In genomic region chr16:19886061-19886792, GRCh38 we compare ENCODE assay signal across 8 cellular contexts. TPM values are rescaled to one million over a fixed set of nuclear protein-coding genes. Genes with fewer than 3 reads are reported as not detected.
DNase-seq lines count a peak whose midpoint lies in the region; ATAC-seq and TF ChIP-seq lines count a peak whose summit lies in the region.

No MANE protein-coding gene starts in this region.

- peaks cover 22% of the 10 kb centered on the region for H3K4me1 Mint-ChIP-seq in activated CD4-positive, alpha-beta T cell treated with anti-CD3 and anti-CD28 coated beads, Interleukin-2, amount 10 ng/mL, durations not matched to agents 7 days and 5 days

- no peaks in the 10 kb centered on the region for H3K9me3 Mint-ChIP-seq in activated CD4-positive, alpha-beta T cell treated with anti-CD3 and anti-CD28 coated beads, Interleukin-2, amount 10 ng/mL, durations not matched to agents 7 days and 5 days

- CTCF ChIA-PET in activated CD4-positive, alpha-beta T cell treated with anti-CD3 and anti-CD28 coated beads, Interleukin-2, amount 10 ng/mL, durations not matched to agents 7 days and 5 days (lab: Charles Lee): interaction anchor here (0.6 to 3.0 kb wide), 18 partner anchors 9 to 597 kb away, joined by 3 to 16 read pairs (median 4); partner anchors contain the start of gene VPS35L

- intact Hi-C loops in lower leg skin (cut with DNase I; ENCODE audit: low total_unique reads): loop anchor here (1.0 to 5.0 kb wide), 2 partner anchors 285 to 304 kb away; no protein-coding TSS in a partner anchor

- TF ChIP-seq POLR2A in lower leg skin (IDR thresholded peaks at IDR 0.05): no peak
- TF ChIP-seq POLR2A in GM18505 (IDR thresholded peaks at IDR 0.05; ENCODE audit: borderline replicate concordance, extremely low read depth, insufficient read depth, insufficient read length): no peak

- no peak overlapping the region for H3K27ac Mint-ChIP-seq in activated CD4-positive, alpha-beta T cell treated with anti-CD3 and anti-CD28 coated beads, Interleukin-2, amount 10 ng/mL, durations not matched to agents 7 days and 5 days

- DNase-seq in Daoy (ENCODE audit: low read depth) (peak; percentile 78), NCI-H526 treated with DMSO at 0.1 percent for 48 hours (lab: John Stamatoyannopoulos, UW) (peak; percentile 58), dedifferentiated amniotic fluid mesenchymal stem cell (ENCODE audit: extremely low spot score) (peak; percentile 69), lower leg skin (ENCODE audit: low spot score in 2 of 2) (peak; percentile 83 to 96)
- DNase-seq in activated CD4-positive, alpha-beta T cell treated with anti-CD3 and anti-CD28 coated beads, Interleukin-2, amount 10 ng/mL, durations not matched to agents 7 days and 5 days: peak; percentile 83
- peak; percentile 76 to 79 for DNase-seq in stimulated activated CD4-positive, alpha-beta T cell treated with anti-CD3 and anti-CD28 coated beads, Interleukin-4, amount 100 ng/mL, for 48 hours (ENCODE audit: low read depth in 2 of 2)

- POLR2A ChIA-PET in activated CD4-positive, alpha-beta T cell treated with anti-CD3 and anti-CD28 coated beads, Interleukin-2, amount 10 ng/mL, durations not matched to agents 7 days and 5 days (lab: Charles Lee): no interaction called here

- TF ChIP-seq CTCF in lower leg skin (IDR thresholded peaks at IDR 0.05): peak in 2 of 3 donors; percentile 86 to 100

- no peaks in the 10 kb centered on the region for H3K36me3 Mint-ChIP-seq in activated CD4-positive, alpha-beta T cell treated with anti-CD3 and anti-CD28 coated beads, Interleukin-2, amount 10 ng/mL, durations not matched to agents 7 days and 5 days (ENCODE audit: low read depth)

- ATAC-seq in HG03025 (IDR thresholded peaks at IDR 0.05; ENCODE audit: low FRiP score, unreplicated experiment) (peak; percentile 45), GM18505 (IDR thresholded peaks at IDR 0.05; ENCODE audit: unreplicated experiment) (no peak)

- H3K4me3 Mint-ChIP-seq in activated CD4-positive, alpha-beta T cell treated with anti-CD3 and anti-CD28 coated beads, Interleukin-2, amount 10 ng/mL, durations not matched to agents 7 days and 5 days: peak overlapping the region; percentile 75

- WGBS in lower leg skin, 2 donors: 4 to 6% methylated on average over 20 of the region's 20 CpGs

- H3K27me3 Mint-ChIP-seq in activated CD4-positive, alpha-beta T cell treated with anti-CD3 and anti-CD28 coated beads, Interleukin-2, amount 10 ng/mL, durations not matched to agents 7 days and 5 days: peaks cover 35% of the 10 kb centered on the region

- H3K4me3 ChIP-seq in lower leg skin (ENCODE audit: low read depth, poor library complexity, severe bottlenecking): no peak overlapping the region

RNA-seq across cellular contexts. Expression of gene GPRC5B, which starts 1.6 kb away (rescaled TPM):
- 1.3 and 8.8 TPM in 2 replicates for total RNA-seq in Daoy (2014; rRNA removed; shearing (Covaris generic))
- total RNA-seq in activated CD4-positive, alpha-beta T cell treated with anti-CD3 and anti-CD28 coated beads, Interleukin-2, amount 10 ng/mL, durations not matched to agents 7 days and 5 days: under 1 TPM; 0.25 to 0.42 TPM
- 10 to 100 TPM in 2 of 4 donors, 1 to 10 TPM in 2; 5.0 to 16.6 (median 9.5) TPM for total RNA-seq in lower leg skin
